Comparison of ENCODE assay signal across 7 cellular contexts in the genomic region with DNA sequence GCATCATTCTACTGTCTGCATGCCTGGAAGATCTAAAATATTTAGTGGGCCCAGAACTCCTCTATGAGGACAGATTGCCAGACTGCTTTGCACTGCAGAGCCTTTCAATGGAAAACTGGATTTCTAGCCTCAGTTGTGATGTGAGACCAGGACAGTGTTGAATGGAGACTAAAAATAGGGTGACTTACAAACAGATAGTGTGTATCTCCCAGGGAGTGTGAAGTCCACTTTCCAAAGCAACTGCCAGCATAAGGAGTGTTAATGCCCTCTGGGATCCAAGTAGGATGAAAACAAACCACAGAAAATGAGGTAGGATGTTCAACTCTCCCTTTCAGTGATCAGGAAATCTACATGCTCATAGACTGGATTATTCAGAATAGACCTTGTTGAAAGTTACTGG.
"Had no signal": no experiment of that assay in that cellular context is flagged by ENCODE, and none has a peak within 500 bp of the region (broad histone marks: within the 10 kb centered on the region; RNA-seq: fewer than 3 reads in every experiment).

No MANE protein-coding gene starts in this region.

- DNase-seq: GOT3, H7, HFFc6 had no signal

- H3K36me3 ChIP-seq: HAP-1 had no signal

- H3K4me1 ChIP-seq: HAP-1 had no signal

- H3K9me3 ChIP-seq: HAP-1 had no signal

- H3K27ac ChIP-seq: HL-60 had no signal

- H3K4me3 ChIP-seq: HAP-1 had no signal

- ATAC-seq: HCT116, HepG2 had no signal
